ENCODE assay signal across 24 cellular contexts in genomic region chr15:28113426-28114113, GRCh38. TPM values are rescaled to one million over a fixed set of nuclear protein-coding genes. Genes with fewer than 3 reads are reported as not detected.
DNase-seq lines count a peak whose midpoint lies in the region; ATAC-seq and TF ChIP-seq lines count a peak whose summit lies in the region.
"Had no signal": no experiment of that assay in that cellular context is flagged by ENCODE, and none has a peak within 500 bp of the region (broad histone marks: within the 10 kb centered on the region; RNA-seq: fewer than 3 reads in every experiment).

No MANE protein-coding gene starts in this region.

- no peak overlapping the region for H3K27ac ChIP-seq in CD4-positive, alpha-beta T cell (ENCODE audit: low read depth, low read length)
- H3K27ac ChIP-seq: KMS-11 had no signal

- POLR2A ChIA-PET in CD4-positive, alpha-beta T cell (lab: Charles Lee), result no interaction called here

- H3K27ac Mint-ChIP-seq in activated naive CD4-positive, alpha-beta T cell treated with anti-CD3 and anti-CD28 coated beads, Interleukin-2, amount 10 ng/mL, durations not matched to agents 7 days and 5 days, result no peak overlapping the region
- peak overlapping the region; percentile 67 for H3K27ac Mint-ChIP-seq in progenitor cell of endocrine pancreas
- H3K27ac Mint-ChIP-seq in CD4-positive, alpha-beta T cell, result no peak overlapping the region
- H3K27ac Mint-ChIP-seq: B cell; CD4-positive, CD25-positive, alpha-beta regulatory T cell; GM23338 had no signal

- TF ChIP-seq CTCF in progenitor cell of endocrine pancreas (IDR thresholded peaks at IDR 0.05; ENCODE audit: unreplicated experiment), result no peak
- no peak for TF ChIP-seq CTCF in CD4-positive, alpha-beta T cell (IDR thresholded peaks at IDR 0.05)

- H3K4me3 Mint-ChIP-seq in activated naive CD4-positive, alpha-beta T cell treated with anti-CD3 and anti-CD28 coated beads, Interleukin-2, amount 10 ng/mL, durations not matched to agents 7 days and 5 days, result no peak overlapping the region
- H3K4me3 Mint-ChIP-seq in progenitor cell of endocrine pancreas (ENCODE audit: low read depth), result no peak overlapping the region
- H3K4me3 Mint-ChIP-seq in CD4-positive, alpha-beta T cell, result no peak overlapping the region
- H3K4me3 Mint-ChIP-seq: B cell, GM23338 had no signal

- no peaks in the 10 kb centered on the region for H3K27me3 ChIP-seq in CD4-positive, alpha-beta T cell (ENCODE audit: control insufficient read depth, insufficient read depth, low read length)

- H3K27me3 Mint-ChIP-seq in activated naive CD4-positive, alpha-beta T cell treated with anti-CD3 and anti-CD28 coated beads, Interleukin-2, amount 10 ng/mL, durations not matched to agents 7 days and 5 days, result peaks cover 2% of the 10 kb centered on the region
- peaks cover 9% of the 10 kb centered on the region for H3K27me3 Mint-ChIP-seq in progenitor cell of endocrine pancreas
- no peaks in the 10 kb centered on the region for H3K27me3 Mint-ChIP-seq in CD4-positive, alpha-beta T cell
- H3K27me3 Mint-ChIP-seq: B cell had no signal

- no peaks in the 10 kb centered on the region for H3K9me3 Mint-ChIP-seq in activated naive CD4-positive, alpha-beta T cell treated with anti-CD3 and anti-CD28 coated beads, Interleukin-2, amount 10 ng/mL, durations not matched to agents 7 days and 5 days
- H3K9me3 Mint-ChIP-seq in progenitor cell of endocrine pancreas (ENCODE audit: low read depth), result no peaks in the 10 kb centered on the region
- H3K9me3 Mint-ChIP-seq in CD4-positive, alpha-beta T cell, result no peaks in the 10 kb centered on the region
- H3K9me3 Mint-ChIP-seq: CD4-positive, CD25-positive, alpha-beta regulatory T cell; GM23338 had no signal

- no peak for ATAC-seq in CD4-positive, alpha-beta T cell (ENCODE audit: poor library complexity)
- ATAC-seq: GM12878, GM23338, PC-3 had no signal

- CTCF ChIA-PET in activated naive CD4-positive, alpha-beta T cell treated with anti-CD3 and anti-CD28 coated beads, Interleukin-2, amount 10 ng/mL, durations not matched to agents 7 days and 5 days (lab: Charles Lee), result no interaction called here
- CTCF ChIA-PET in CD4-positive, alpha-beta T cell (lab: Charles Lee), result no interaction called here

- H3K36me3 Mint-ChIP-seq in activated naive CD4-positive, alpha-beta T cell treated with anti-CD3 and anti-CD28 coated beads, Interleukin-2, amount 10 ng/mL, durations not matched to agents 7 days and 5 days, result peaks cover 17% of the 10 kb centered on the region
- H3K36me3 Mint-ChIP-seq in progenitor cell of endocrine pancreas (ENCODE audit: insufficient read depth), result peaks cover 27% of the 10 kb centered on the region
- peaks cover 63% of the 10 kb centered on the region for H3K36me3 Mint-ChIP-seq in CD4-positive, alpha-beta T cell (ENCODE audit: low read depth)

- H3K9me3 ChIP-seq in CD4-positive, alpha-beta T cell (ENCODE audit: control insufficient read depth, low read length), result no peaks in the 10 kb centered on the region
- H3K9me3 ChIP-seq: Caco-2 had no signal

- no peaks in the 10 kb centered on the region for H3K4me1 Mint-ChIP-seq in activated naive CD4-positive, alpha-beta T cell treated with anti-CD3 and anti-CD28 coated beads, Interleukin-2, amount 10 ng/mL, durations not matched to agents 7 days and 5 days
- no peaks in the 10 kb centered on the region for H3K4me1 Mint-ChIP-seq in progenitor cell of endocrine pancreas (ENCODE audit: low read depth)
- no peaks in the 10 kb centered on the region for H3K4me1 Mint-ChIP-seq in CD4-positive, alpha-beta T cell (ENCODE audit: low read depth)
- H3K4me1 Mint-ChIP-seq: B cell, GM23338 had no signal

- intact Hi-C loops in CD4-positive, alpha-beta T cell (cut with DNase I, micrococcal nuclease), result no loop called here

- DNase-seq in activated naive CD4-positive, alpha-beta T cell treated with anti-CD3 and anti-CD28 coated beads, Interleukin-2, amount 10 ng/mL, durations not matched to agents 7 days and 5 days, result peak; percentile 11
- no peak for DNase-seq in activated naive CD4-positive, alpha-beta T cell (lab: John Stamatoyannopoulos, UW)
- peak; percentile 45 for DNase-seq in islet precursor cell
- no peak for DNase-seq in progenitor cell of endocrine pancreas (ENCODE audit: low spot score, unreplicated experiment)
- no peak for DNase-seq in CD4-positive, alpha-beta T cell
- no peak for DNase-seq in NCI-H446 treated with DMSO at 0.1 percent for 48 hours (lab: John Stamatoyannopoulos, UW)
- no peak for DNase-seq in NCI-H226
- DNase-seq in DMS153 (lab: John Stamatoyannopoulos, UW), result no peak
- DNase-seq: Caco-2; CD4-positive, CD25-positive, alpha-beta regulatory T cell; MV-4-11; NCI-H187; NCI-H2107; NCI-H345; NCI-H526; PC-3; RPMI8226; SHP77 treated with DMSO at 0.1 percent for 48 hours had no signal

RNA-seq across cellular contexts. Expression of gene OCA2, which starts 14.5 kb away (rescaled TPM):
- 0.78 and 0.79 TPM in 2 replicates for total RNA-seq in progenitor cell of endocrine pancreas
- total RNA-seq in CD4-positive, alpha-beta T cell, result not detected
- total RNA-seq: A172; CD4-positive, CD25-positive, alpha-beta regulatory T cell; GM12878; HT-29; PC-3 had no signal

Comparison
In these comparisons a context has a peak if more than half of its experiments do, and no peak if none do; other contexts are left out.
1. DNase-seq: peak in activated naive CD4-positive, alpha-beta T cell treated with anti-CD3 and anti-CD28 coated beads, Interleukin-2, amount 10 ng/mL, durations not matched to agents 7 days and 5 days (single experiment) and islet precursor cell (single experiment); none in activated naive CD4-positive, alpha-beta T cell (0 of 4), progenitor cell of endocrine pancreas (single experiment), CD4-positive, alpha-beta T cell (0 of 10), NCI-H446 treated with DMSO at 0.1 percent for 48 hours (single experiment), NCI-H226 (single experiment) and DMS153 (single experiment).